Comparison of ENCODE assay signal across 9 cellular contexts in genomic region chr7:47578581-47579270, GRCh38. TPM values are rescaled to one million over a fixed set of nuclear protein-coding genes. Genes with fewer than 3 reads are reported as not detected.
DNase-seq lines count a peak whose midpoint lies in the region; ATAC-seq and TF ChIP-seq lines count a peak whose summit lies in the region.
"Had no signal": no experiment of that assay in that cellular context is flagged by ENCODE, and none has a peak within 500 bp of the region (broad histone marks: within the 10 kb centered on the region; RNA-seq: fewer than 3 reads in every experiment).

No MANE protein-coding gene starts in this region.

- H3K9me3 ChIP-seq in stomach, result no peaks in the 10 kb centered on the region
- H3K9me3 ChIP-seq in A673 (ENCODE audit: low read depth, low read length, poor library complexity, severe bottlenecking), result no peaks in the 10 kb centered on the region

- no peak for ATAC-seq in effector memory CD8-positive, alpha-beta T cell (replicated peaks)
- no peak for ATAC-seq in activated T-helper 17 cell treated with anti-CD3 and anti-CD28 coated beads, Interleukin-2, amount 50 U/mL, for 72 hours (replicated peaks)

- no peaks in the 10 kb centered on the region for H3K9me3 Mint-ChIP-seq in activated naive CD8-positive, alpha-beta T cell treated with anti-CD3 and anti-CD28 coated beads for 36 hours
- H3K9me3 Mint-ChIP-seq in effector memory CD8-positive, alpha-beta T cell, result no peaks in the 10 kb centered on the region
- H3K9me3 Mint-ChIP-seq in activated T-helper 17 cell treated with anti-CD3 and anti-CD28 coated beads, Interleukin-2, amount 50 U/mL, for 72 hours, result no peaks in the 10 kb centered on the region

- no peak for TF ChIP-seq EP300 in stomach (IDR thresholded peaks at IDR 0.05)

- H3K36me3 Mint-ChIP-seq in activated naive CD8-positive, alpha-beta T cell treated with anti-CD3 and anti-CD28 coated beads for 36 hours, result no peaks in the 10 kb centered on the region
- no peaks in the 10 kb centered on the region for H3K36me3 Mint-ChIP-seq in effector memory CD8-positive, alpha-beta T cell (ENCODE audit: insufficient read depth)
- H3K36me3 Mint-ChIP-seq in activated T-helper 17 cell treated with anti-CD3 and anti-CD28 coated beads, Interleukin-2, amount 50 U/mL, for 72 hours (ENCODE audit: low read depth), result no peaks in the 10 kb centered on the region

- H3K4me3 Mint-ChIP-seq in activated naive CD8-positive, alpha-beta T cell treated with anti-CD3 and anti-CD28 coated beads for 36 hours, result no peak overlapping the region
- H3K4me3 Mint-ChIP-seq in effector memory CD8-positive, alpha-beta T cell, result no peak overlapping the region
- H3K4me3 Mint-ChIP-seq in activated T-helper 17 cell treated with anti-CD3 and anti-CD28 coated beads, Interleukin-2, amount 50 U/mL, for 72 hours, result no peak overlapping the region

- peak overlapping the region; percentile 21 to 95 (median 91) for H3K27ac ChIP-seq in stomach
- H3K27ac ChIP-seq in A673 (ENCODE audit: low read depth, low read length, poor library complexity, severe bottlenecking), result no peak overlapping the region

- TF ChIP-seq POLR2A in stomach (IDR thresholded peaks at IDR 0.05), result no peak

- intact Hi-C loops in stomach (cut with DNase I; ENCODE audit: low total_unique reads), result no loop called here
- intact Hi-C loops in A673 (cut with micrococcal nuclease; ENCODE audit: unreplicated experiment), result no loop called here

- TF ChIP-seq CTCF in stomach (IDR thresholded peaks at IDR 0.05), result no peak
- TF ChIP-seq CTCF in A673 (conservative IDR thresholded peaks at IDR 0.05; ENCODE audit: low read depth, low read length), result no peak

- POLR2A ChIA-PET in A673 (lab: Charles Lee; ENCODE audit: low non-redundant PET), result no interaction called here

- H3K4me1 ChIP-seq in stomach (peaks cover 75 to 94% (median 84%) of the 10 kb centered on the region in 4 donors), A673 (ENCODE audit: insufficient read depth, low read length, poor library complexity, severe bottlenecking) (no peaks in the 10 kb centered on the region)

- CTCF ChIA-PET in A673 (lab: Charles Lee), result no interaction called here

- H3K36me3 ChIP-seq in stomach, result no peaks in the 10 kb centered on the region
- no peaks in the 10 kb centered on the region for H3K36me3 ChIP-seq in A673 (ENCODE audit: insufficient read depth, low read length, poor library complexity, severe bottlenecking)

- H3K27me3 ChIP-seq in stomach, result peaks cover 0 to 16% (median 6%) of the 10 kb centered on the region in 3 donors
- H3K27me3 ChIP-seq in A673 (replicated peaks; ENCODE audit: insufficient read depth, low read depth, low read length, poor library complexity), result peaks cover 28% of the 10 kb centered on the region

- H3K4me3 ChIP-seq in stomach (peak overlapping the region in 1 of 4 donors; percentile 81), A673 (ENCODE audit: low read depth, low read length, poor library complexity, severe bottlenecking) (no peak overlapping the region)

- BruUV-seq in A673 (replicated peaks; lab: Mats Ljungman, UMichigan), result no TSS peak

- H3K4me1 Mint-ChIP-seq in activated naive CD8-positive, alpha-beta T cell treated with anti-CD3 and anti-CD28 coated beads for 36 hours, result peaks cover 8% of the 10 kb centered on the region
- no peaks in the 10 kb centered on the region for H3K4me1 Mint-ChIP-seq in effector memory CD8-positive, alpha-beta T cell (ENCODE audit: low read depth in 2 of 2)
- no peaks in the 10 kb centered on the region for H3K4me1 Mint-ChIP-seq in activated T-helper 17 cell treated with anti-CD3 and anti-CD28 coated beads, Interleukin-2, amount 50 U/mL, for 72 hours

- peak overlapping the region; percentile 52 for H3K27ac Mint-ChIP-seq in activated naive CD8-positive, alpha-beta T cell treated with anti-CD3 and anti-CD28 coated beads for 36 hours
- H3K27ac Mint-ChIP-seq in effector memory CD8-positive, alpha-beta T cell, result no peak overlapping the region
- no peak overlapping the region for H3K27ac Mint-ChIP-seq in activated T-helper 17 cell treated with anti-CD3 and anti-CD28 coated beads, Interleukin-2, amount 50 U/mL, for 72 hours

- 33 to 57% (median 44%) methylated on average over 18 of the region's 18 CpGs for WGBS in stomach, 5 donors

- peak; percentile 14 for DNase-seq in GOT3 (lab: John Stamatoyannopoulos, UW)
- DNase-seq in activated naive CD8-positive, alpha-beta T cell treated with anti-CD3 and anti-CD28 coated beads for 36 hours, result no peak
- DNase-seq in iris pigment epithelial cell (ENCODE audit: low read depth), result peak; percentile 75
- no peak for DNase-seq in stomach
- DNase-seq in effector memory CD8-positive, alpha-beta T cell, result no peak
- no peak for DNase-seq in A673 (ENCODE audit: low spot score)
- no peak for DNase-seq in DMS53 (lab: John Stamatoyannopoulos, UW)
- DNase-seq: NCI-H1436 treated with DMSO at 0.1 percent for 48 hours had no signal

- peaks cover 44% of the 10 kb centered on the region for H3K27me3 Mint-ChIP-seq in activated naive CD8-positive, alpha-beta T cell treated with anti-CD3 and anti-CD28 coated beads for 36 hours
- H3K27me3 Mint-ChIP-seq in effector memory CD8-positive, alpha-beta T cell, result peaks cover 6 to 22% of the 10 kb centered on the region in 2 donors
- H3K27me3 Mint-ChIP-seq in activated T-helper 17 cell treated with anti-CD3 and anti-CD28 coated beads, Interleukin-2, amount 50 U/mL, for 72 hours, result peaks cover 29% of the 10 kb centered on the region

RNA-seq across cellular contexts. Expression of gene TNS3, which starts 3.2 kb away (rescaled TPM):
- under 1 TPM; 0.12 to 0.52 TPM for total RNA-seq in activated naive CD8-positive, alpha-beta T cell treated with anti-CD3 and anti-CD28 coated beads for 36 hours
- total RNA-seq in stomach, result 100 to 1,000 TPM in 1 of 5 donors, 10 to 100 TPM in 4; 30.1 to 105 (median 86.9) TPM
- polyA plus RNA-seq in stomach, result 10 to 100 TPM in 2 of 3 donors, 1 to 10 TPM in 1; 10.0 to 40.6 (median 25.8) TPM
- total RNA-seq in A673 (2021), result 0.04 TPM in 1 of 2 replicates, not detected in the other
- under 1 TPM; 0.37 to 0.71 TPM for total RNA-seq in activated T-helper 17 cell treated with anti-CD3 and anti-CD28 coated beads, Interleukin-2, amount 50 U/mL, for 72 hours

Comparison
In these comparisons a context has a peak if more than half of its experiments do, and no peak if none do; other contexts are left out.
1. DNase-seq: peak in GOT3 (single experiment) and iris pigment epithelial cell (single experiment); none in activated naive CD8-positive, alpha-beta T cell treated with anti-CD3 and anti-CD28 coated beads for 36 hours (single experiment), stomach (single experiment), effector memory CD8-positive, alpha-beta T cell (0 of 3), A673 (single experiment) and DMS53 (single experiment).
2. RNA of gene TNS3, which starts 3.2 kb away (total RNA-seq): 30.1 to 105 TPM in stomach; 0.37 to 0.71 TPM in activated T-helper 17 cell treated with anti-CD3 and anti-CD28 coated beads, Interleukin-2, amount 50 U/mL, for 72 hours, 0.12 to 0.52 TPM in activated naive CD8-positive, alpha-beta T cell treated with anti-CD3 and anti-CD28 coated beads for 36 hours and 0.04 TPM in A673; every median in the first group is over 10 times any median in the second.